28 cellular contexts compared by ENCODE assay signal in genomic region chr20:60052322-60052721, GRCh38.
"Had no signal": no experiment of that assay in that cellular context is flagged by ENCODE, and none has a peak within 500 bp of the region (broad histone marks: within the 10 kb centered on the region; RNA-seq: fewer than 3 reads in every experiment).

No MANE protein-coding gene starts in this region.

- H3K4me3 ChIP-seq: coronary artery, pancreas, prostate gland, smooth muscle cell, uterus had no signal

- H3K4me1 ChIP-seq: pancreas, prostate gland, uterus had no signal

- DNase-seq: activated CD4-positive, alpha-beta memory T cell treated with anti-CD3 and anti-CD28 coated beads, Interleukin-2, amount 10 ng/mL, durations not matched to agents 7 days and 5 days; activated CD4-positive, alpha-beta T cell treated with anti-CD3 and anti-CD28 coated beads, Interleukin-2, amount 10 ng/mL, durations not matched to agents 24 days and 14 days; activated CD4-positive, CD25-positive, alpha-beta regulatory T cell treated with anti-CD3 and anti-CD28 coated beads, Interleukin-2, amount 50 U/mL, for 72 hours; activated CD8-positive, alpha-beta memory T cell treated with anti-CD3 and anti-CD28 coated beads, Interleukin-2, amount 50 U/mL, for 48 hours; activated gamma-delta T cell treated with Interleukin-2 at 50 U/mL for 16 hours; activated naive CD4-positive, alpha-beta T cell treated with anti-CD3 and anti-CD28 coated beads, Interleukin-2, amount 50 U/mL, for 16 hours; activated T-cell treated with anti-CD3 and anti-CD28 coated beads, Interleukin-2, amount 50 U/mL, for 24 hours; amniotic stem cell; brain microvascular endothelial cell; foreskin fibroblast; head of caudate nucleus; hippocampal formation; kidney; midbrain; naive thymus-derived CD4-positive, alpha-beta T cell; nucleus accumbens; stimulated activated CD4-positive, alpha-beta T cell treated with anti-CD3 and anti-CD28 coated beads, Interleukin-1b, Interleukin-23, amount 100 ng/mL, for 48 hours; stimulated activated CD4-positive, alpha-beta T cell treated with anti-CD3 and anti-CD28 coated beads, Interleukin-4, amount 100 ng/mL, for 4 hours; stimulated activated CD8-positive, alpha-beta memory T cell treated with anti-CD3 and anti-CD28 coated beads, Interleukin-4, amount 100 ng/mL, for 48 hours; stimulated activated naive CD8-positive, alpha-beta T cell treated with anti-CD3 and anti-CD28 coated beads, Interleukin-15, amount 100 ng/mL, for 72 hours; T-helper 9 cell; uterus had no signal

- H3K9me3 ChIP-seq: pancreas, prostate gland, uterus had no signal

- H3K27me3 ChIP-seq: brain microvascular endothelial cell, uterus had no signal

- H3K36me3 ChIP-seq: brain microvascular endothelial cell, pancreas, prostate gland, uterus had no signal

- ATAC-seq: esophagus mucosa; naive thymus-derived CD4-positive, alpha-beta T cell; pancreas; stimulated activated memory B cell treated with anti-CD40 and anti-IgM and Interleukin-4, amounts not matched to agents 10 μg/mL and 1 μg/mL and 100 μg/mL, for 72 hours; stimulated activated naive CD8-positive, alpha-beta T cell treated with anti-CD3 and anti-CD28 coated beads, Interleukin-15, amount 100 ng/mL, for 72 hours had no signal

- H3K27ac ChIP-seq: brain microvascular endothelial cell, coronary artery, pancreas, prostate gland, uterus had no signal
